Comparison of ENCODE assay signal across 36 cellular contexts in genomic region chr16:13189250-13189649, GRCh38.
DNase-seq lines count a peak whose midpoint lies in the region; ATAC-seq, FAIRE-seq and TF ChIP-seq lines count a peak whose summit lies in the region.
"Had no signal": no experiment of that assay in that cellular context is flagged by ENCODE, and none has a peak within 500 bp of the region (broad histone marks: within the 10 kb centered on the region; RNA-seq: fewer than 3 reads in every experiment).

No MANE protein-coding gene starts in this region.

- POLR2A ChIA-PET in HepG2 (lab: Yijun Ruan, JAX) (no interaction called here), WTC11 (lab: Charles Lee) (no interaction called here), K562 (lab: Yijun Ruan, JAX) (interaction anchor here (0.5 kb wide), 2 partner anchors 35 to 94 kb away, joined by 3 read pairs; no protein-coding TSS in a partner anchor), H1 (lab: Charles Lee; ENCODE audit: partially characterized antibody) (interaction anchor here (0.7 kb wide), 1 partner anchor 63 kb away, joined by 3 read pairs; no protein-coding TSS in a partner anchor), HEK293T (lab: Yijun Ruan, JAX) (no interaction called here)

- H2BK5ac ChIP-seq in H1 (ENCODE audit: low read depth, low read length): no peak overlapping the region

- no peak overlapping the region for H3K9ac ChIP-seq in HepG2 (ENCODE audit: insufficient read depth, low read depth, low read length)
- H3K9ac ChIP-seq in K562 (ENCODE audit: insufficient read depth in 1 of 2, low read depth in 2 of 2, low read length in 2 of 2): no peak overlapping the region
- no peak overlapping the region for H3K9ac ChIP-seq in H1 (replicated peaks in 1 of 4; ENCODE audit: extremely low read depth in 1 of 4, low read depth in 3 of 4, low read length in 3 of 4)
- H3K9ac ChIP-seq: BLaER1; BLaER1 treated with 17β-estradiol and CSF1 and Interleukin-3, amounts not matched to agents 10 nM and 100 nM had no signal

- H3K27me3 ChIP-seq in HepG2 (ENCODE audit: control insufficient read depth in 1 of 2, insufficient read depth in 2 of 2, low read length in 2 of 2): no peaks in the 10 kb centered on the region
- H3K27me3 ChIP-seq in right lobe of liver: no peaks in the 10 kb centered on the region
- no peaks in the 10 kb centered on the region; a peak in 1 of 5 replicates for H3K27me3 ChIP-seq in K562 (ENCODE audit: control insufficient read depth in 2 of 2, insufficient read depth in 2 of 2, low read length in 2 of 2)
- no peaks in the 10 kb centered on the region for H3K27me3 ChIP-seq in H1 (replicated peaks in 1 of 4; ENCODE audit: control insufficient read depth in 3 of 4, extremely low read depth in 1 of 4, insufficient read depth in 3 of 4, low read length in 3 of 4)
- H3K27me3 ChIP-seq: BE2C; BLaER1; BLaER1 treated with 17β-estradiol and CSF1 and Interleukin-3, amounts not matched to agents 10 nM and 100 nM had no signal

- H3K79me2 ChIP-seq in HepG2 (ENCODE audit: insufficient read depth, low read length) (no peaks in the 10 kb centered on the region), K562 (ENCODE audit: control insufficient read depth, insufficient read depth, low read length) (no peaks in the 10 kb centered on the region), H1 (ENCODE audit: control insufficient read depth in 1 of 2, insufficient read depth in 2 of 2, low read length in 2 of 2) (peaks cover 0 to 13% of the 10 kb centered on the region in 2 experiments; a peak in 2 of 4 replicates)

- no peak overlapping the region for H2BK15ac ChIP-seq in H1 (ENCODE audit: low read length)

- H3K4me3 Mint-ChIP-seq in WTC11: no peak overlapping the region
- H3K4me3 Mint-ChIP-seq in stimulated activated effector memory CD8-positive, alpha-beta T cell treated with anti-CD3 and anti-CD28 coated beads, Interleukin-12 subunit alpha, Interleukin-12 subunit beta, amount 100 ng/mL, for 72 hours: no peak overlapping the region
- H3K4me3 Mint-ChIP-seq: B cell; CD14-positive monocyte; CD4-positive, alpha-beta memory T cell; CD4-positive, alpha-beta T cell; CD4-positive, CD25-positive, alpha-beta regulatory T cell; CD8-positive, alpha-beta memory T cell; CD8-positive, alpha-beta T cell had no signal

- H4K8ac ChIP-seq in H1 (ENCODE audit: extremely low read depth, insufficient read depth, low read length): no peak overlapping the region

- 0 out of 2 replicates have a peak overlapping the region, but pooled peaks have one; percentile 4 for H3K27ac Mint-ChIP-seq in WTC11
- no peak overlapping the region for H3K27ac Mint-ChIP-seq in stimulated activated effector memory CD8-positive, alpha-beta T cell treated with anti-CD3 and anti-CD28 coated beads, Interleukin-12 subunit alpha, Interleukin-12 subunit beta, amount 100 ng/mL, for 72 hours
- H3K27ac Mint-ChIP-seq: B cell; CD14-positive monocyte; CD4-positive, alpha-beta memory T cell; CD4-positive, alpha-beta T cell; CD4-positive, CD25-positive, alpha-beta regulatory T cell; CD8-positive, alpha-beta memory T cell; CD8-positive, alpha-beta T cell had no signal

- TF ChIP-seq POLR2A in HepG2 (IDR thresholded peaks at IDR 0.05; ENCODE audit: insufficient read depth in 1 of 2, low read depth in 2 of 2, low read length in 2 of 2): no peak
- TF ChIP-seq POLR2A in right lobe of liver (IDR thresholded peaks at IDR 0.05): no peak
- TF ChIP-seq POLR2A in K562 (conservative IDR thresholded peaks at IDR 0.05): no peak
- TF ChIP-seq POLR2A in H1 (IDR thresholded peaks at IDR 0.05; ENCODE audit: control extremely low read depth in 1 of 2, low read depth in 2 of 2, low read length in 2 of 2): no peak

- in situ Hi-C loops in HepG2 (cut with HindIII; ENCODE audit: extremely low pct_ligation_motif_present, low pct_unique_long_range_greater_than_20kb): no loop called here
- in situ Hi-C loops in K562 (cut with MboI): no loop called here

- CTCF ChIA-PET in HepG2 (lab: Yijun Ruan, JAX; ENCODE audit: low intra/inter-chr PET ratio, low total read pairs): no interaction called here
- CTCF ChIA-PET in WTC11 (lab: Charles Lee): interaction anchor here (1.1 kb wide), 1 partner anchor 288 kb away, joined by 3 read pairs; the partner anchor contains the start of gene SHISA9
- CTCF ChIA-PET in K562 (lab: Yijun Ruan, JAX; ENCODE audit: low intra/inter-chr PET ratio): no interaction called here
- CTCF ChIA-PET in H1 (lab: Charles Lee; ENCODE audit: partially characterized antibody): interaction anchor here (0.6 to 1.3 kb wide), 4 partner anchors 24 to 291 kb away, joined by 3 read pairs; no protein-coding TSS in a partner anchor
- CTCF ChIA-PET in HEK293T (lab: Yijun Ruan, JAX): no interaction called here

- H3K4me1 ChIP-seq in HepG2 (ENCODE audit: insufficient read depth, low read length) (no peaks in the 10 kb centered on the region), right lobe of liver (no peaks in the 10 kb centered on the region), K562 (replicated peaks in 1 of 2; ENCODE audit: control insufficient read depth in 2 of 2, insufficient read depth in 2 of 2, low read length in 2 of 2) (no peaks in the 10 kb centered on the region), H1 (replicated peaks in 1 of 4; ENCODE audit: control insufficient read depth in 3 of 4, insufficient read depth in 4 of 4, low read length in 3 of 4) (no peaks in the 10 kb centered on the region)
- H3K4me1 ChIP-seq: A549; BE2C; BLaER1; BLaER1 treated with 17β-estradiol and CSF1 and Interleukin-3, amounts not matched to agents 10 nM and 100 nM; Caco-2 had no signal

- H3K36me3 Mint-ChIP-seq in WTC11: peaks cover 4% of the 10 kb centered on the region; the same call in 1 of the 2 replicates
- no peaks in the 10 kb centered on the region for H3K36me3 Mint-ChIP-seq in stimulated activated effector memory CD8-positive, alpha-beta T cell treated with anti-CD3 and anti-CD28 coated beads, Interleukin-12 subunit alpha, Interleukin-12 subunit beta, amount 100 ng/mL, for 72 hours
- H3K36me3 Mint-ChIP-seq: CD14-positive monocyte; CD4-positive, alpha-beta memory T cell; CD4-positive, CD25-positive, alpha-beta regulatory T cell; CD8-positive, alpha-beta memory T cell; CD8-positive, alpha-beta T cell had no signal

- DNase-seq in HepG2 (ENCODE audit: low spot score): no peak
- DNase-seq in right lobe of liver: no peak
- DNase-seq in WTC11 (ENCODE audit: low spot score): no peak
- DNase-seq in K562 (ENCODE audit: extremely low read depth in 1 of 4, low spot score in 3 of 4): no peak
- no peak for DNase-seq in H1 (ENCODE audit: low read depth in 1 of 2, low spot score in 2 of 2)
- no peak for DNase-seq in stimulated activated effector memory CD8-positive, alpha-beta T cell treated with anti-CD3 and anti-CD28 coated beads, Interleukin-12 subunit alpha, Interleukin-12 subunit beta, amount 100 ng/mL, for 72 hours (ENCODE audit: low spot score in 2 of 2)
- no peak for DNase-seq in COR-L47 (lab: John Stamatoyannopoulos, UW)
- no peak for DNase-seq in HEK293T (ENCODE audit: extremely low spot score)
- DNase-seq: 8988T; ACHN; AML-193; BE2C; C1 segment of cervical spinal cord; Caco-2; Calu3; CD4-positive, alpha-beta memory T cell; CD4-positive, alpha-beta T cell; CD4-positive, CD25-positive, alpha-beta regulatory T cell; CD8-positive, alpha-beta memory T cell; CD8-positive, alpha-beta T cell; DMS 273 treated with DMSO at 0.1 percent for 48 hours; DMS153; DMS53; DMS79; DMS79 treated with DMSO at 0.1 percent for 48 hours; DND-41; EL had no signal

- 6% methylated on average over 7 of the region's 7 CpGs for WGBS in HepG2 (ENCODE audit: low lambda C conversion rate)
- 63% methylated on average over 7 of the region's 7 CpGs for WGBS in right lobe of liver (ENCODE audit: insufficient coverage, low coverage, low lambda C conversion rate, missing lambda C conversion rate)
- under 1% methylated on average over 7 of the region's 7 CpGs for WGBS in K562 (ENCODE audit: insufficient coverage, low coverage, missing lambda C conversion rate)
- 94% methylated on average over 7 of the region's 7 CpGs; no CpG with 5 or more reads in 1 of the 2 experiments for WGBS in H1 (ENCODE audit: extremely low coverage in 1 of 2, insufficient coverage in 1 of 2, insufficient read length in 1 of 2, insufficient replicate concordance in 2 of 2, low coverage in 1 of 2, low lambda C conversion rate in 2 of 2, missing lambda C conversion rate in 1 of 2), 2 experiments

- H3K9me3 ChIP-seq in HepG2 (ENCODE audit: low read length) (no peaks in the 10 kb centered on the region), right lobe of liver (no peaks in the 10 kb centered on the region), K562 (replicated peaks; ENCODE audit: control insufficient read depth, insufficient read depth, low read depth, low read length) (no peaks in the 10 kb centered on the region), H1 (ENCODE audit: insufficient read depth in 2 of 2, low read depth in 1 of 2, low read length in 1 of 2) (no peaks in the 10 kb centered on the region)
- H3K9me3 ChIP-seq: A549; BE2C; BLaER1; BLaER1 treated with 17β-estradiol and CSF1 and Interleukin-3, amounts not matched to agents 10 nM and 100 nM; Caco-2 had no signal

- H2BK120ac ChIP-seq in H1 (replicated peaks; ENCODE audit: low read depth, low read length): no peak overlapping the region

- no peaks in the 10 kb centered on the region for H3K23me2 ChIP-seq in H1 (ENCODE audit: low read depth, low read length)

- ATAC-seq in HepG2 (no peak), right lobe of liver (no peak), WTC11 (no peak), K562 (no peak)
- ATAC-seq in stimulated activated effector memory CD8-positive, alpha-beta T cell treated with anti-CD3 and anti-CD28 coated beads, Interleukin-12 subunit alpha, Interleukin-12 subunit beta, amount 100 ng/mL, for 72 hours: no peak
- ATAC-seq: A549; CD8-positive, alpha-beta T cell had no signal

- H3K18ac ChIP-seq in H1 (ENCODE audit: extremely low read depth, low read length): no peak overlapping the region

- no peaks in the 10 kb centered on the region; the same call in 1 of the 2 replicates for H3K27me3 Mint-ChIP-seq in WTC11 (ENCODE audit: low read depth)
- H3K27me3 Mint-ChIP-seq: CD4-positive, CD25-positive, alpha-beta regulatory T cell had no signal

- TF ChIP-seq EP300 in HepG2 (IDR thresholded peaks at IDR 0.05; ENCODE audit: low read depth in 2 of 2, low read length in 2 of 2) (no peak), HepG2 (CRISPR knock-in tag; IDR thresholded peaks at IDR 0.05; ENCODE audit: borderline replicate concordance) (no peak), K562 (IDR thresholded peaks at IDR 0.05; ENCODE audit: low read length) (no peak), H1 (IDR thresholded peaks at IDR 0.05; ENCODE audit: borderline replicate concordance in 1 of 2, low read depth in 2 of 2, low read length in 2 of 2) (no peak)

- H4K5ac ChIP-seq in H1 (ENCODE audit: insufficient read length, low read depth, low read length): no peak overlapping the region

- no peak overlapping the region for H3K23ac ChIP-seq in H1 (ENCODE audit: insufficient read length)

- no peak overlapping the region for H4K91ac ChIP-seq in H1 (replicated peaks; ENCODE audit: insufficient read length, low read length)

- TF ChIP-seq CTCF in HepG2 (CRISPR knock-in tag; IDR thresholded peaks at IDR 0.05) (no peak), right lobe of liver (IDR thresholded peaks at IDR 0.05) (no peak), WTC11 (IDR thresholded peaks at IDR 0.05) (no peak), K562 (IDR thresholded peaks at IDR 0.05 in 2 of 3, conservative IDR thresholded peaks at IDR 0.05 in 1 of 3; ENCODE audit: insufficient read depth in 2 of 3, low read depth in 1 of 3, low read length in 3 of 3) (no peak), H1 (IDR thresholded peaks at IDR 0.05; ENCODE audit: control extremely low read depth in 1 of 3, insufficient read depth in 1 of 3, low read depth in 1 of 3, low read length in 3 of 3) (no peak)

- H3K14ac ChIP-seq in H1 (ENCODE audit: insufficient read length): no peak overlapping the region

- BruUV-seq in HepG2 (replicated peaks; lab: Mats Ljungman, UMichigan): no TSS peak
- BruUV-seq in K562 (replicated peaks; lab: Mats Ljungman, UMichigan): no TSS peak

- H3K4ac ChIP-seq in H1 (replicated peaks; ENCODE audit: insufficient read length, low read depth, low read length): no peak overlapping the region

- H4K20me1 ChIP-seq in HepG2 (ENCODE audit: insufficient read depth, low read length) (no peaks in the 10 kb centered on the region), K562 (replicated peaks; ENCODE audit: control insufficient read depth, insufficient read depth, low read length) (no peaks in the 10 kb centered on the region), H1 (replicated peaks in 1 of 2; ENCODE audit: control insufficient read depth in 1 of 2, insufficient read depth in 2 of 2, low read length in 2 of 2) (no peaks in the 10 kb centered on the region)
- H4K20me1 ChIP-seq: BLaER1; BLaER1 treated with 17β-estradiol and CSF1 and Interleukin-3, amounts not matched to agents 10 nM and 100 nM had no signal

- no peaks in the 10 kb centered on the region; the same call in 1 of the 2 replicates for H3K79me1 ChIP-seq in H1 (ENCODE audit: low read depth, low read length)

- peaks cover 8% of the 10 kb centered on the region for H3K9me3 Mint-ChIP-seq in WTC11
- H3K9me3 Mint-ChIP-seq in stimulated activated effector memory CD8-positive, alpha-beta T cell treated with anti-CD3 and anti-CD28 coated beads, Interleukin-12 subunit alpha, Interleukin-12 subunit beta, amount 100 ng/mL, for 72 hours: peaks cover 7% of the 10 kb centered on the region

- H3K4me3 ChIP-seq in HepG2 (replicated peaks in 1 of 3; ENCODE audit: insufficient read depth in 1 of 3, low read depth in 2 of 3, low read length in 3 of 3) (no peak overlapping the region), right lobe of liver (no peak overlapping the region), K562 (no peak overlapping the region), H1 (ENCODE audit: extremely low read depth in 1 of 4, insufficient read depth in 2 of 4, low read depth in 3 of 4, low read length in 4 of 4) (no peak overlapping the region)
- H3K4me3 ChIP-seq: A549; BLaER1; BLaER1 treated with 17β-estradiol and CSF1 and Interleukin-3, amounts not matched to agents 10 nM and 100 nM had no signal

- no peaks in the 10 kb centered on the region for H3K9me1 ChIP-seq in K562 (ENCODE audit: control insufficient read depth, insufficient read depth, low read length)

- TF ChIP-seq RAD21 in HepG2 (CRISPR knock-in tag; IDR thresholded peaks at IDR 0.05) (no peak), K562 (CRISPR knock-in tag; conservative IDR thresholded peaks at IDR 0.05 in 1 of 2, IDR thresholded peaks at IDR 0.05 in 1 of 2) (no peak), H1 (IDR thresholded peaks at IDR 0.05 in 1 of 2, conservative IDR thresholded peaks at IDR 0.05 in 1 of 2; ENCODE audit: low read depth in 2 of 2, low read length in 2 of 2) (no peak)

- H2AK5ac ChIP-seq in H1 (ENCODE audit: low read depth, low read length): no peak overlapping the region

- H2AFZ ChIP-seq in HepG2 (ENCODE audit: low read length) (no peak overlapping the region), K562 (ENCODE audit: low read depth, low read length) (no peak overlapping the region), H1 (ENCODE audit: low read length) (no peak overlapping the region)

- no peak overlapping the region for H2BK12ac ChIP-seq in H1 (ENCODE audit: low read depth, low read length)

- no peaks in the 10 kb centered on the region for H3K36me3 ChIP-seq in HepG2 (replicated peaks in 1 of 2; ENCODE audit: control insufficient read depth in 1 of 2, insufficient read depth in 2 of 2, low read length in 2 of 2)
- no peaks in the 10 kb centered on the region for H3K36me3 ChIP-seq in right lobe of liver
- no peaks in the 10 kb centered on the region for H3K36me3 ChIP-seq in K562 (ENCODE audit: control insufficient read depth, insufficient read depth, low read length)
- no peaks in the 10 kb centered on the region for H3K36me3 ChIP-seq in H1 (ENCODE audit: control insufficient read depth in 2 of 4, insufficient read depth in 4 of 4, low read length in 3 of 4)
- H3K36me3 ChIP-seq: BE2C; BLaER1; BLaER1 treated with 17β-estradiol and CSF1 and Interleukin-3, amounts not matched to agents 10 nM and 100 nM had no signal

- intact Hi-C loops in HepG2 (cut with micrococcal nuclease; ENCODE audit: unreplicated experiment) (loop anchor here (5.0 kb wide), 1 partner anchor 268 kb away; no protein-coding TSS in a partner anchor), right lobe of liver (cut with DNase I) (no loop called here), K562 (cut with micrococcal nuclease) (no loop called here)

- no peak overlapping the region for H3K4me2 ChIP-seq in HepG2 (ENCODE audit: low read depth, low read length)
- no peak overlapping the region for H3K4me2 ChIP-seq in K562 (ENCODE audit: insufficient read depth, low read length)
- H3K4me2 ChIP-seq in H1 (ENCODE audit: insufficient read depth in 1 of 2, low read depth in 2 of 2, low read length in 2 of 2): no peak overlapping the region
- H3K4me2 ChIP-seq: A549; BLaER1; BLaER1 treated with 17β-estradiol and CSF1 and Interleukin-3, amounts not matched to agents 10 nM and 100 nM had no signal

- FAIRE-seq in HepG2 (lab: Jason Lieb, UNC) (no peak), K562 (lab: Jason Lieb, UNC) (no peak), H1 (lab: Jason Lieb, UNC) (no peak)
- FAIRE-seq: A204.1, A549, D721Med had no signal

- peaks cover 25% of the 10 kb centered on the region for H3K4me1 Mint-ChIP-seq in WTC11
- H3K4me1 Mint-ChIP-seq in stimulated activated effector memory CD8-positive, alpha-beta T cell treated with anti-CD3 and anti-CD28 coated beads, Interleukin-12 subunit alpha, Interleukin-12 subunit beta, amount 100 ng/mL, for 72 hours: no peaks in the 10 kb centered on the region
- H3K4me1 Mint-ChIP-seq: B cell; CD14-positive monocyte; CD4-positive, alpha-beta memory T cell; CD4-positive, CD25-positive, alpha-beta regulatory T cell; CD8-positive, alpha-beta memory T cell had no signal

- no peak overlapping the region for H2BK20ac ChIP-seq in H1 (ENCODE audit: low read length)

- H3K27ac ChIP-seq in HepG2 (ENCODE audit: extremely low read length, insufficient read depth, low read length): no peak overlapping the region
- no peak overlapping the region for H3K27ac ChIP-seq in right lobe of liver
- H3K27ac ChIP-seq in K562 (ENCODE audit: extremely low read depth, low read depth, low read length): no peak overlapping the region
- no peak overlapping the region for H3K27ac ChIP-seq in H1 (ENCODE audit: low read depth, low read length)
- H3K27ac ChIP-seq: 22Rv1; A549; BLaER1; BLaER1 treated with 17β-estradiol and CSF1 and Interleukin-3, amounts not matched to agents 10 nM and 100 nM; C4-2B had no signal

- no peak overlapping the region for H3K56ac ChIP-seq in H1 (replicated peaks; ENCODE audit: insufficient read length, low read depth, low read length)

Comparison
In these comparisons a context has a peak if more than half of its experiments do, and no peak if none do; other contexts are left out.
1. CTCF ChIA-PET loops: an anchor here in WTC11 (1.1 kb wide) and H1 (0.6 to 1.3 kb wide); none called in HepG2, K562 and HEK293T.
2. POLR2A ChIA-PET loops: an anchor here in K562 (0.5 kb wide) and H1 (0.7 kb wide); none called in HepG2, WTC11 and HEK293T.
3. Of the 241 proteins assayed by ChIP-seq in both HepG2 and K562: peak only in HepG2: MNT; only in K562: ZFP36; in both: none; in neither: 239.